1 cellular context compared by ENCODE assay signal in the genomic region with DNA sequence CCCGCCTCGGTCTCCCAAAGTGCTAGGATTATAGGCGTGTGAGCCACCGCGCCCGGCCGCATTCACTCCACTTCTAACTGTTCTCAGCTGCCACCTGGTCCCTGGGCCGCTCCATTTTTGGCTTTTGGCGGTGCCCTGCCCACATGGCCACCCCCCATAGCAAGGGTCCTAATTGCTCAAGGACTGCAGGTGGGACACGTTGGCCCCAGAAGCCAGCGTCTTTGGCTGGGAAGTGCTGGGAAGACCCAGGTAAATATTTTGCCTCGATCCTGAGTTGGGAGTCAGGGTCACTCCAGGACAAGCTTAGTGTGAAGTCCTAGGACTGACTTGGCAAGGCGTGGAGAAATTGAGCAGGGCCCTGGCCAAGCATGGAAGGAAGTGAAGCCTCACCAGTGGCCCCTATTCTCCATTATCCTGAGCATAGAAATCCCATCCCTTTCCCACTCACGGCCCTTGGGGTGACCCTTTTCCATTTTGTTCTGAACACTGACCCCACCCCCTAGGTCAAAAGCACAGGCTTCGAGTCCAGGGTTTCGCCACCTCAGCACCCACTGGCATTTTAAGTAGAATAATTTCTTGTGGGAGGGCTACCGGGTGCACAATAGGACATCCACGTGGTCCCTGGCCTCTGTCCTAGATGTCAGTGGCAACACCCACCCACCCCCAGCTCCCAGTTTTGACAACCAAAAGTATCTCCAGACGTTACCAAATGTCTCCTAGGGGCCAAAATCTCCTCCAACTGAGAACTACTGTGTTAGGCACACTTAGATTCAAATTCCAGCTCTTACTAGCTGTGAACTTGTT.
TF ChIP-seq lines count a peak whose summit lies in the region.

No MANE protein-coding gene starts in this region.

TF ChIP-seq in GM12878, 131 proteins besides CTCF, POLR2A, EP300 and RAD21:
- TF ChIP-seq HDAC2 (IDR thresholded peaks at IDR 0.05) (no peak), ZBTB33 (IDR thresholded peaks at IDR 0.05) (0 out of 2 replicates have a peak, but pooled peaks have one; percentile 35), PML (IDR thresholded peaks at IDR 0.05; ENCODE audit: low read length) (no peak), RFX5 (IDR thresholded peaks at IDR 0.05; ENCODE audit: low read depth, low read length) (no peak), DPF2 (IDR thresholded peaks at IDR 0.05) (no peak), EED (IDR thresholded peaks at IDR 0.05; ENCODE audit: low read depth) (no peak), MLLT1 (IDR thresholded peaks at IDR 0.05) (peak; percentile 62; the same call in 1 of the 2 replicates), SRF (IDR thresholded peaks at IDR 0.05; ENCODE audit: low read depth in 2 of 2, low read length in 2 of 2) (no peak), STAT1 (conservative IDR thresholded peaks at IDR 0.05) (no peak), CHD2 (IDR thresholded peaks at IDR 0.05; ENCODE audit: borderline replicate concordance, low read depth, low read length) (no peak), MTA2 (IDR thresholded peaks at IDR 0.05; ENCODE audit: low read depth) (no peak), RCOR1 (conservative IDR thresholded peaks at IDR 0.05; ENCODE audit: low read depth, low read length) (no peak)
